In the genomic region with DNA sequence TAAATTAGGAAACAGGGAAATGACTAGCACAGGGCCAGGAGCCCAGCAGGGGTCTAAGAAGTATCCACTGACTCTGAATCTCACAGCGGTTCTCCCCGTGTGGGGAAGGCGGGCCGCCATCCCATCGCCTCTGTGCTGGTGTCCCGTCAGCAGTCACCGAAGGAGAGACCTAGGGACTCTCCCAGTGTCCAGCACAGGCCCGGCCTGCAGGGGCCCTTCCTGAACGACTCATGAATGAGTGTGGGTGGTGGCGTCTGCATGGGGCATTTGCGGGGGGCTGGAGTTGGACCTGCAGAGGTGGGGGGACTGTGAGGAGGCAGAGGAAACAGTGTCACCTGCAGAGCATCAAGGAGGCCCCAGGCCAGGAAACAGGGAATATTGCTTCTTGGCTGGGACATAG, we compare ENCODE assay signal across 25 cellular contexts. TPM values are rescaled to one million over a fixed set of nuclear protein-coding genes. Genes with fewer than 3 reads are reported as not detected.
A peak's percentile ranks its signal among the peaks of the same experiment; 100 is the strongest.
DNase-seq lines count a peak whose midpoint lies in the region; ATAC-seq, FAIRE-seq and TF ChIP-seq lines count a peak whose summit lies in the region.
"Had no signal": no experiment of that assay in that cellular context is flagged by ENCODE, and none has a peak within 500 bp of the region (broad histone marks: within the 10 kb centered on the region; RNA-seq: fewer than 3 reads in every experiment).

No MANE protein-coding gene starts in this region.

- no peak overlapping the region for H3K23ac ChIP-seq in H1 (ENCODE audit: insufficient read length)

- TF ChIP-seq CTCF in A549 (IDR thresholded peaks at IDR 0.05): no peak
- TF ChIP-seq CTCF in HEK293 (tag by site-specific recombination; IDR thresholded peaks at IDR 0.05): no peak
- TF ChIP-seq CTCF in H1 (IDR thresholded peaks at IDR 0.05; ENCODE audit: control extremely low read depth in 1 of 3, insufficient read depth in 1 of 3, low read depth in 1 of 3, low read length in 3 of 3): no peak
- no peak for TF ChIP-seq CTCF in neural progenitor cell (IDR thresholded peaks at IDR 0.05)

- H3K79me1 ChIP-seq in H1 (ENCODE audit: low read depth, low read length): no peaks in the 10 kb centered on the region

- H4K8ac ChIP-seq in H1 (ENCODE audit: extremely low read depth, insufficient read depth, low read length): no peak overlapping the region

- H3K9ac ChIP-seq in H1 (replicated peaks in 1 of 4; ENCODE audit: extremely low read depth in 1 of 4, low read depth in 3 of 4, low read length in 3 of 4): no peak overlapping the region
- H3K9ac ChIP-seq in neural progenitor cell: no peak overlapping the region

- H3K4me1 ChIP-seq in A549: peaks cover 20% of the 10 kb centered on the region
- no peaks in the 10 kb centered on the region for H3K4me1 ChIP-seq in HEK293 (ENCODE audit: control insufficient read depth, insufficient read depth, low read length)
- H3K4me1 ChIP-seq in H1 (replicated peaks in 1 of 4; ENCODE audit: control insufficient read depth in 3 of 4, insufficient read depth in 4 of 4, low read length in 3 of 4): peaks cover 0 to 12% (median 6%) of the 10 kb centered on the region in 4 experiments; a peak in 6 of 7 replicates
- H3K4me1 ChIP-seq in neural progenitor cell: no peaks in the 10 kb centered on the region

- H2BK5ac ChIP-seq in H1 (ENCODE audit: low read depth, low read length): no peak overlapping the region

- H3K18ac ChIP-seq in H1 (ENCODE audit: extremely low read depth, low read length): no peak overlapping the region

- H2AK5ac ChIP-seq in H1 (ENCODE audit: low read depth, low read length): no peak overlapping the region

- no peak overlapping the region for H3K56ac ChIP-seq in H1 (replicated peaks; ENCODE audit: insufficient read length, low read depth, low read length)

- H4K5ac ChIP-seq in H1 (ENCODE audit: insufficient read length, low read depth, low read length): no peak overlapping the region

- no peak overlapping the region; the same call in 1 of the 2 replicates for H2BK15ac ChIP-seq in H1 (ENCODE audit: low read length)

- H3K4me2 ChIP-seq in A549: no peak overlapping the region; the same call in 2 of the 3 replicates
- H3K4me2 ChIP-seq in H1 (ENCODE audit: insufficient read depth in 1 of 2, low read depth in 2 of 2, low read length in 2 of 2): no peak overlapping the region
- no peak overlapping the region for H3K4me2 ChIP-seq in neural progenitor cell

- TF ChIP-seq EP300 in A549 (IDR thresholded peaks at IDR 0.05) (no peak), H1 (IDR thresholded peaks at IDR 0.05; ENCODE audit: borderline replicate concordance in 1 of 2, low read depth in 2 of 2, low read length in 2 of 2) (no peak)

- no peak overlapping the region for H3K4ac ChIP-seq in H1 (replicated peaks; ENCODE audit: insufficient read length, low read depth, low read length)

- H3K36me3 ChIP-seq in HEK293 (ENCODE audit: control insufficient read depth in 2 of 2, insufficient read depth in 1 of 2, low read length in 2 of 2): no peaks in the 10 kb centered on the region
- no peaks in the 10 kb centered on the region for H3K36me3 ChIP-seq in H1 (ENCODE audit: control insufficient read depth in 2 of 4, insufficient read depth in 4 of 4, low read length in 3 of 4)
- no peaks in the 10 kb centered on the region for H3K36me3 ChIP-seq in neural progenitor cell
- H3K36me3 ChIP-seq: SJSA1 had no signal

- DNase-seq in A549 (ENCODE audit: low read depth in 1 of 2, low spot score in 1 of 2): no peak
- DNase-seq in H1 (ENCODE audit: low read depth in 1 of 2, low spot score in 2 of 2): no peak
- DNase-seq in neural progenitor cell (ENCODE audit: low spot score): no peak
- DNase-seq in NCI-H187 treated with DMSO at 0.1 percent for 48 hours (lab: John Stamatoyannopoulos, UW): no peak
- no peak for DNase-seq in stimulated activated CD4-positive, alpha-beta T cell treated with anti-CD3 and anti-CD28 coated beads, Interleukin-4, amount 100 ng/mL, for 4 hours
- no peak for DNase-seq in DMS79 treated with DMSO at 0.1 percent for 48 hours (lab: John Stamatoyannopoulos, UW)
- DNase-seq: Calu3; CD8-positive, alpha-beta memory T cell; GDM1; Kasumi-1; NCI-H1417; NCI-H1694 treated with DMSO at 0.1 percent for 48 hours; NCI-H446; NCI-H526 had no signal

- FAIRE-seq in A549 (lab: Jason Lieb, UNC) (no peak), H1 (lab: Jason Lieb, UNC) (no peak)
- FAIRE-seq: GM18507, GM19239, H54, RCC 7860 had no signal

- ATAC-seq in A549: no peak
- no peak for ATAC-seq in HG03460 (IDR thresholded peaks at IDR 0.05; ENCODE audit: unreplicated experiment)

- H3K14ac ChIP-seq in H1 (ENCODE audit: insufficient read length): no peak overlapping the region

- 97% methylated on average over 8 of the region's 11 CpGs for WGBS in A549 (ENCODE audit: missing lambda C conversion rate)
- WGBS in H1 (ENCODE audit: extremely low coverage in 1 of 2, insufficient coverage in 1 of 2, insufficient read length in 1 of 2, insufficient replicate concordance in 2 of 2, low coverage in 1 of 2, low lambda C conversion rate in 2 of 2, missing lambda C conversion rate in 1 of 2), 2 experiments: 87% methylated on average over 9 of the region's 11 CpGs; no CpG with 5 or more reads in 1 of the 2 experiments

- TF ChIP-seq POLR2A in A549 (IDR thresholded peaks at IDR 0.05; ENCODE audit: low read length) (no peak), H1 (IDR thresholded peaks at IDR 0.05; ENCODE audit: control extremely low read depth in 1 of 2, low read depth in 2 of 2, low read length in 2 of 2) (no peak)

- H3K27ac Mint-ChIP-seq in neural progenitor cell: peak overlapping the region; percentile 44

- CTCF ChIA-PET in A549 (lab: Yijun Ruan, JAX) (interaction anchor here (0.6 to 1.8 kb wide), 7 partner anchors 11 to 255 kb away, joined by 3 to 4 read pairs (median 3); no protein-coding TSS in a partner anchor), HEK293 (lab: Yijun Ruan, JAX) (interaction anchor here (0.8 kb wide), 1 partner anchor 29 kb away, joined by 3 read pairs; no protein-coding TSS in a partner anchor), H1 (lab: Charles Lee; ENCODE audit: partially characterized antibody) (interaction anchor here (0.6 to 1.7 kb wide), 4 partner anchors 10 to 214 kb away, joined by 3 read pairs; a partner anchor contains a TSS)

- peaks cover 34% of the 10 kb centered on the region for H3K4me1 Mint-ChIP-seq in neural progenitor cell
- H3K4me1 Mint-ChIP-seq: CD8-positive, alpha-beta memory T cell had no signal

- peaks cover 4% of the 10 kb centered on the region for H3F3A ChIP-seq in neural progenitor cell (ENCODE audit: low read depth)

- H3K23me2 ChIP-seq in H1 (ENCODE audit: low read depth, low read length): no peaks in the 10 kb centered on the region

- peaks cover 16% of the 10 kb centered on the region for H3K27me3 Mint-ChIP-seq in neural progenitor cell (ENCODE audit: insufficient read depth, low read depth)

- no peak overlapping the region for H2BK12ac ChIP-seq in H1 (ENCODE audit: low read depth, low read length)

- H2AFZ ChIP-seq in H1 (ENCODE audit: low read length) (no peak overlapping the region; the same call in 1 of the 2 replicates), neural progenitor cell (replicated peaks) (no peak overlapping the region)

- H4K91ac ChIP-seq in H1 (replicated peaks; ENCODE audit: insufficient read length, low read length): peak overlapping the region; percentile 37

- H3K9me3 Mint-ChIP-seq in neural progenitor cell: no peaks in the 10 kb centered on the region
- H3K9me3 Mint-ChIP-seq: CD8-positive, alpha-beta memory T cell had no signal

- POLR2A ChIA-PET in A549 (lab: Yijun Ruan, JAX): no interaction called here
- POLR2A ChIA-PET in HEK293 (lab: Yijun Ruan, JAX): no interaction called here
- POLR2A ChIA-PET in H1 (lab: Charles Lee; ENCODE audit: partially characterized antibody): interaction anchor here (1.0 kb wide), 1 partner anchor 10 kb away, joined by 3 read pairs; no protein-coding TSS in a partner anchor

- TF ChIP-seq RAD21 in A549 (conservative IDR thresholded peaks at IDR 0.05 in 1 of 2, IDR thresholded peaks at IDR 0.05 in 1 of 2): no peak
- TF ChIP-seq RAD21 in H1 (IDR thresholded peaks at IDR 0.05 in 1 of 2, conservative IDR thresholded peaks at IDR 0.05 in 1 of 2; ENCODE audit: low read depth in 2 of 2, low read length in 2 of 2): no peak

- H3K79me2 ChIP-seq in H1 (ENCODE audit: control insufficient read depth in 1 of 2, insufficient read depth in 2 of 2, low read length in 2 of 2): no peaks in the 10 kb centered on the region
- H3K79me2 ChIP-seq in neural progenitor cell (ENCODE audit: low read depth): no peaks in the 10 kb centered on the region

- H3K36me3 Mint-ChIP-seq in neural progenitor cell: no peaks in the 10 kb centered on the region
- H3K36me3 Mint-ChIP-seq: CD8-positive, alpha-beta memory T cell had no signal

- H3K27ac ChIP-seq in A549: peak overlapping the region; percentile 83 to 92; a peak in 5 of 6 replicates
- H3K27ac ChIP-seq in HEK293 (ENCODE audit: extremely low read depth, low read depth, low read length): no peak overlapping the region
- H3K27ac ChIP-seq in H1 (ENCODE audit: low read depth, low read length): no peak overlapping the region
- no peak overlapping the region for H3K27ac ChIP-seq in neural progenitor cell
- H3K27ac ChIP-seq: C4-2B had no signal

- no peak overlapping the region for H2BK120ac ChIP-seq in H1 (replicated peaks; ENCODE audit: low read depth, low read length)

- H3K9me3 ChIP-seq in A549: no peaks in the 10 kb centered on the region
- H3K9me3 ChIP-seq in HEK293 (ENCODE audit: control insufficient read depth, insufficient read depth, low read depth, low read length): no peaks in the 10 kb centered on the region
- no peaks in the 10 kb centered on the region for H3K9me3 ChIP-seq in H1 (ENCODE audit: insufficient read depth in 2 of 2, low read depth in 1 of 2, low read length in 1 of 2)
- no peaks in the 10 kb centered on the region for H3K9me3 ChIP-seq in neural progenitor cell (ENCODE audit: low read depth)
- H3K9me3 ChIP-seq: SJSA1 had no signal

- no peaks in the 10 kb centered on the region for H4K20me1 ChIP-seq in H1 (replicated peaks in 1 of 2; ENCODE audit: control insufficient read depth in 1 of 2, insufficient read depth in 2 of 2, low read length in 2 of 2)
- H4K20me1 ChIP-seq in neural progenitor cell (ENCODE audit: low read depth): no peaks in the 10 kb centered on the region

- H3K4me3 Mint-ChIP-seq in neural progenitor cell: no peak overlapping the region
- H3K4me3 Mint-ChIP-seq: CD8-positive, alpha-beta memory T cell had no signal

- H3K27me3 ChIP-seq in H1 (replicated peaks in 1 of 4; ENCODE audit: control insufficient read depth in 3 of 4, extremely low read depth in 1 of 4, insufficient read depth in 3 of 4, low read length in 3 of 4) (no peaks in the 10 kb centered on the region), neural progenitor cell (no peaks in the 10 kb centered on the region)
- H3K27me3 ChIP-seq: SJSA1 had no signal

- H2BK20ac ChIP-seq in H1 (ENCODE audit: low read length): no peak overlapping the region

- H3K4me3 ChIP-seq in A549: no peak overlapping the region
- no peak overlapping the region for H3K4me3 ChIP-seq in HEK293 (ENCODE audit: low read depth, low read length)
- no peak overlapping the region for H3K4me3 ChIP-seq in H1 (ENCODE audit: extremely low read depth in 1 of 4, insufficient read depth in 2 of 4, low read depth in 3 of 4, low read length in 4 of 4)
- no peak overlapping the region for H3K4me3 ChIP-seq in neural progenitor cell
- H3K4me3 ChIP-seq: SJSA1 had no signal

RNA-seq across cellular contexts. Expression of a gene that starts 10.4 kb away (rescaled TPM):
- polyA plus RNA-seq in A549 (2011; rRNA removed) (not detected in 2 replicates), A549 (2017; fragmentation: RNase III; extraction: RNeasy Plus Mini Kit Qiagen cat#74134 plus additional on column Dnase treatment) (not detected in 3 replicates), H1 (2011; rRNA removed) (not detected in 2 replicates)
- polyA plus RNA-seq in A549 (2012; cell fraction: cytosol; rRNA removed): not detected in 2 replicates
- polyA plus RNA-seq in A549 (2012; cell fraction: nucleus; rRNA removed): 0.01 TPM in 1 of 2 replicates, not detected in the other
- not detected in 2 replicates for polyA minus RNA-seq in A549 (2011; rRNA and poly(A)+ RNA removed)
- not detected in 2 replicates for total RNA-seq in H1 (2021; fragmentation: NEBNext Ultra II Directional; extraction: Animal tissue kit (Norgen Biotek cat#: 25700))
- polyA plus RNA-seq in H1 (2011; cell fraction: cytosol; rRNA removed): not detected
- not detected for polyA plus RNA-seq in H1 (2011; cell fraction: nucleus; rRNA removed)
- not detected in 4 replicates for polyA plus RNA-seq in H1 (2012, experiment 1 of 2)
- not detected for polyA plus RNA-seq in H1 (2012, experiment 2 of 2)
- not detected for polyA plus RNA-seq in H1 (2013, experiment 1 of 2)
- not detected for polyA plus RNA-seq in H1 (2013, experiment 2 of 2)
- polyA minus RNA-seq in H1 (2011; rRNA and poly(A)+ RNA removed): 0.02 TPM in 1 of 2 replicates, not detected in the other
- not detected for polyA minus RNA-seq in H1 (2011; cell fraction: cytosol; rRNA and poly(A)+ RNA removed)
- not detected for polyA minus RNA-seq in H1 (2011; cell fraction: nucleus; rRNA and poly(A)+ RNA removed)
- not detected in 2 replicates for total RNA-seq in neural progenitor cell (ENCODE audit: low replicate concordance)
- total RNA-seq: Calu3; CD8-positive, alpha-beta memory T cell; MCF 10A; OCI-LY7; SJSA1 had no signal
- polyA plus RNA-seq: CD8-positive, alpha-beta memory T cell had no signal

RNA-seq across cellular contexts. Expression of a gene that starts 38.5 kb away (rescaled TPM):
- polyA plus RNA-seq in A549 (2011; rRNA removed) (not detected in 2 replicates), A549 (2017; fragmentation: RNase III; extraction: RNeasy Plus Mini Kit Qiagen cat#74134 plus additional on column Dnase treatment) (not detected in 3 replicates), H1 (2011; rRNA removed) (1.2 and 2.3 TPM in 2 replicates)
- not detected in 2 replicates for polyA plus RNA-seq in A549 (2012; cell fraction: cytosol; rRNA removed)
- polyA plus RNA-seq in A549 (2012; cell fraction: nucleus; rRNA removed): 0.02 TPM in 1 of 2 replicates, not detected in the other
- polyA minus RNA-seq in A549 (2011; rRNA and poly(A)+ RNA removed): not detected in 2 replicates
- 1.3 and 1.6 TPM in 2 replicates for total RNA-seq in H1 (2021; fragmentation: NEBNext Ultra II Directional; extraction: Animal tissue kit (Norgen Biotek cat#: 25700))
- polyA plus RNA-seq in H1 (2011; cell fraction: cytosol; rRNA removed): 1.8 TPM
- 4.1 TPM for polyA plus RNA-seq in H1 (2011; cell fraction: nucleus; rRNA removed)
- 0.64 to 0.78 TPM (median 0.70 TPM) in 4 replicates for polyA plus RNA-seq in H1 (2012, experiment 1 of 2)
- 0.46 TPM for polyA plus RNA-seq in H1 (2012, experiment 2 of 2)
- polyA plus RNA-seq in H1 (2013, experiment 1 of 2): 0.51 TPM
- polyA plus RNA-seq in H1 (2013, experiment 2 of 2): 0.33 TPM
- polyA minus RNA-seq in H1 (2011; rRNA and poly(A)+ RNA removed): 0.17 and 0.25 TPM in 2 replicates
- polyA minus RNA-seq in H1 (2011; cell fraction: cytosol; rRNA and poly(A)+ RNA removed): 1.9 TPM
- 0.90 TPM for polyA minus RNA-seq in H1 (2011; cell fraction: nucleus; rRNA and poly(A)+ RNA removed)
- total RNA-seq in neural progenitor cell (ENCODE audit: low replicate concordance): not detected in 2 replicates
- total RNA-seq: A172, Calu3, MCF 10A, OCI-LY7, SJSA1 had no signal
- polyA plus RNA-seq: CD8-positive, alpha-beta memory T cell had no signal

RNA-seq across cellular contexts. Expression of a gene that starts 42.6 kb away (rescaled TPM):
- polyA plus RNA-seq in A549 (2011; rRNA removed) (13.2 and 17.8 TPM in 2 replicates), A549 (2017; fragmentation: RNase III; extraction: RNeasy Plus Mini Kit Qiagen cat#74134 plus additional on column Dnase treatment) (32.8 to 41.2 TPM (median 38.6 TPM) in 3 replicates), H1 (2011; rRNA removed) (44.6 and 81.6 TPM in 2 replicates)
- polyA plus RNA-seq in A549 (2012; cell fraction: cytosol; rRNA removed): 27.9 and 34.7 TPM in 2 replicates
- polyA plus RNA-seq in A549 (2012; cell fraction: nucleus; rRNA removed): 325 and 360 TPM in 2 replicates
- polyA minus RNA-seq in A549 (2011; rRNA and poly(A)+ RNA removed): 24.7 and 27.5 TPM in 2 replicates
- 63.8 and 68.0 TPM in 2 replicates for total RNA-seq in H1 (2021; fragmentation: NEBNext Ultra II Directional; extraction: Animal tissue kit (Norgen Biotek cat#: 25700))
- 60.1 TPM for polyA plus RNA-seq in H1 (2011; cell fraction: cytosol; rRNA removed)
- polyA plus RNA-seq in H1 (2011; cell fraction: nucleus; rRNA removed): 466 TPM
- 65.5 to 73.4 TPM (median 68.4 TPM) in 4 replicates for polyA plus RNA-seq in H1 (2012, experiment 1 of 2)
- polyA plus RNA-seq in H1 (2012, experiment 2 of 2): 42.0 TPM
- polyA plus RNA-seq in H1 (2013, experiment 1 of 2): 52.5 TPM
- polyA plus RNA-seq in H1 (2013, experiment 2 of 2): 44.5 TPM
- polyA minus RNA-seq in H1 (2011; rRNA and poly(A)+ RNA removed): 38.9 and 40.4 TPM in 2 replicates
- polyA minus RNA-seq in H1 (2011; cell fraction: cytosol; rRNA and poly(A)+ RNA removed): 37.3 TPM
- polyA minus RNA-seq in H1 (2011; cell fraction: nucleus; rRNA and poly(A)+ RNA removed): 82.2 TPM
- 23.3 and 70.3 TPM in 2 replicates for total RNA-seq in neural progenitor cell (ENCODE audit: low replicate concordance)

Comparison
In these comparisons a context has a peak if more than half of its experiments do, and no peak if none do; other contexts are left out.
1. H3K27ac ChIP-seq: peak in A549 (2 of 2); none in HEK293 (single experiment), H1 (single experiment) and neural progenitor cell (single experiment).